Comparison of ENCODE assay signal across 8 cellular contexts in genomic region chr13:46386996-46387851, GRCh38. TPM values are rescaled to one million over a fixed set of nuclear protein-coding genes. Genes with fewer than 3 reads are reported as not detected.
DNase-seq lines count a peak whose midpoint lies in the region; ATAC-seq and TF ChIP-seq lines count a peak whose summit lies in the region.

RUBCNL (minus strand) TSS chr13:46387252; CDS start chr13:46372475, 14,777 bp downstream.

- H3K14ac ChIP-seq in neuronal stem cell (ENCODE audit: low read length), result no peak within 1 kb of the TSS

- intact Hi-C loops in upper lobe of right lung (cut with DNase I), result no loop called here

- peak within 1 kb of the TSS; percentile 85 for H3K18ac ChIP-seq in neuronal stem cell (ENCODE audit: low read length)

- peak within 1 kb of the TSS; percentile 93 for H3K4me2 ChIP-seq in neuronal stem cell (ENCODE audit: insufficient read depth, low read length, poor library complexity, severe bottlenecking)

- no peak within 1 kb of the TSS for H4K91ac ChIP-seq in neuronal stem cell (ENCODE audit: low read depth, low read length, poor library complexity)

- WGBS in neuronal stem cell (ENCODE audit: extremely low coverage in 2 of 2, insufficient read length in 2 of 2, insufficient replicate concordance in 1 of 2), 2 donors, result no CpG with 5 or more reads among the region's 73 CpGs

- H3K27ac ChIP-seq in neuronal stem cell (replicated peaks; ENCODE audit: low read length), result no peak within 1 kb of the TSS
- no peak within 1 kb of the TSS for H3K27ac ChIP-seq in upper lobe of right lung

- H2BK15ac ChIP-seq in neuronal stem cell (ENCODE audit: low read length), result no peak within 1 kb of the TSS

- H3K79me1 ChIP-seq in neuronal stem cell (ENCODE audit: low read depth, low read length), result no peaks in the 10 kb centered on the region

- ATAC-seq in GM18907 (IDR thresholded peaks at IDR 0.05; ENCODE audit: unreplicated experiment) (peak; percentile 28), upper lobe of right lung (peak; percentile 80)

- peak within 1 kb of the TSS; percentile 67 for H3K9ac ChIP-seq in neuronal stem cell (ENCODE audit: low read depth, low read length, poor library complexity)

- H3K9me3 ChIP-seq in neuronal stem cell (replicated peaks in 1 of 2; ENCODE audit: control insufficient read depth in 2 of 2, insufficient read depth in 1 of 2, low read depth in 1 of 2, low read length in 2 of 2) (no peaks in the 10 kb centered on the region), upper lobe of right lung (no peaks in the 10 kb centered on the region)

- no peak within 1 kb of the TSS for H3K4ac ChIP-seq in neuronal stem cell (ENCODE audit: low read length)

- no peaks in the 10 kb centered on the region for H3K36me3 ChIP-seq in neuronal stem cell (replicated peaks in 1 of 2; ENCODE audit: control insufficient read depth in 2 of 2, insufficient read depth in 2 of 2, low read length in 2 of 2)
- no peaks in the 10 kb centered on the region for H3K36me3 ChIP-seq in upper lobe of right lung

- no peak within 1 kb of the TSS for H2BK120ac ChIP-seq in neuronal stem cell (ENCODE audit: low read depth, low read length)

- H3K4me1 ChIP-seq in neuronal stem cell (ENCODE audit: control insufficient read depth in 2 of 2, insufficient read depth in 1 of 2, low read depth in 1 of 2, low read length in 2 of 2) (peaks cover 10 to 11% of the 10 kb centered on the region in 2 donors), upper lobe of right lung (peaks cover 22% of the 10 kb centered on the region)

- no peak within 1 kb of the TSS for H2BK5ac ChIP-seq in neuronal stem cell (ENCODE audit: low read length)

- H3K27me3 ChIP-seq in neuronal stem cell (ENCODE audit: control insufficient read depth in 3 of 3, insufficient read depth in 3 of 3, low read depth in 1 of 3, low read length in 3 of 3) (peaks cover 2 to 63% (median 42%) of the 10 kb centered on the region in 3 experiments), upper lobe of right lung (peaks cover 25% of the 10 kb centered on the region)

- no peak within 1 kb of the TSS for H4K8ac ChIP-seq in neuronal stem cell (ENCODE audit: low read depth, low read length)

- no peak within 1 kb of the TSS for H2AK5ac ChIP-seq in neuronal stem cell (ENCODE audit: low read depth, low read length)

- H3K23ac ChIP-seq in neuronal stem cell (ENCODE audit: low read depth, low read length, poor library complexity), result no peak within 1 kb of the TSS

- H2BK12ac ChIP-seq in neuronal stem cell (ENCODE audit: low read length), result no peak within 1 kb of the TSS

- H3K4me3 ChIP-seq in AG10803 (ENCODE audit: low read length) (peak within 1 kb of the TSS; percentile 58), fibroblast of villous mesenchyme (ENCODE audit: low read depth, low read length) (peak within 1 kb of the TSS; percentile 25), neuronal stem cell (ENCODE audit: low read length in 2 of 2) (peak within 1 kb of the TSS; percentile 43 to 81), upper lobe of right lung (peak within 1 kb of the TSS; percentile 57)

- H2AFZ ChIP-seq in neuronal stem cell (ENCODE audit: low read length), result peak within 1 kb of the TSS; percentile 94

- peak; percentile 31 for DNase-seq in AG10803 (ENCODE audit: low read depth)
- peak; percentile 17 to 32 for DNase-seq in Kasumi-1 (lab: John Stamatoyannopoulos, UW)
- DNase-seq in activated CD8-positive, alpha-beta memory T cell treated with anti-CD3 and anti-CD28 coated beads, Interleukin-2, amount 50 U/mL, for 4 hours, result peak; percentile 23
- no peak for DNase-seq in fibroblast of villous mesenchyme (ENCODE audit: low read depth)
- DNase-seq in neuronal stem cell (ENCODE audit: low spot score), result peak; percentile 57
- peak; percentile 78 for DNase-seq in upper lobe of right lung
- DNase-seq in effector CD4-positive, alpha-beta T cell, result no peak

- TF ChIP-seq CTCF in AG10803 (conservative IDR thresholded peaks at IDR 0.05; ENCODE audit: low read length) (no peak), fibroblast of villous mesenchyme (IDR thresholded peaks at IDR 0.05; ENCODE audit: insufficient read depth, low read depth, low read length) (no peak), upper lobe of right lung (IDR thresholded peaks at IDR 0.05) (no peak)

RNA-seq across cellular contexts. Expression of gene RUBCNL, which starts in this region (rescaled TPM):
- total RNA-seq in fibroblast of villous mesenchyme, result 0.43 and 0.97 TPM in 2 replicates
- polyA plus RNA-seq in neuronal stem cell (2013, experiment 1 of 2), result 0.66 TPM
- polyA plus RNA-seq in neuronal stem cell (2013, experiment 2 of 2), result 0.82 TPM
- total RNA-seq in upper lobe of right lung, result 2.9 TPM

Comparison
In these comparisons a context has a peak if more than half of its experiments do, and no peak if none do; other contexts are left out.
1. DNase-seq: peak in AG10803 (single experiment), Kasumi-1 (2 of 2), activated CD8-positive, alpha-beta memory T cell treated with anti-CD3 and anti-CD28 coated beads, Interleukin-2, amount 50 U/mL, for 4 hours (single experiment), neuronal stem cell (single experiment) and upper lobe of right lung (single experiment); none in fibroblast of villous mesenchyme (single experiment) and effector CD4-positive, alpha-beta T cell (single experiment).
2. Peak in every context shown above with its lines, with median percentiles within 50 percentile points of each other: H3K4me3 ChIP-seq.